Comparison of ENCODE assay signal across 8 cellular contexts in the genomic region with DNA sequence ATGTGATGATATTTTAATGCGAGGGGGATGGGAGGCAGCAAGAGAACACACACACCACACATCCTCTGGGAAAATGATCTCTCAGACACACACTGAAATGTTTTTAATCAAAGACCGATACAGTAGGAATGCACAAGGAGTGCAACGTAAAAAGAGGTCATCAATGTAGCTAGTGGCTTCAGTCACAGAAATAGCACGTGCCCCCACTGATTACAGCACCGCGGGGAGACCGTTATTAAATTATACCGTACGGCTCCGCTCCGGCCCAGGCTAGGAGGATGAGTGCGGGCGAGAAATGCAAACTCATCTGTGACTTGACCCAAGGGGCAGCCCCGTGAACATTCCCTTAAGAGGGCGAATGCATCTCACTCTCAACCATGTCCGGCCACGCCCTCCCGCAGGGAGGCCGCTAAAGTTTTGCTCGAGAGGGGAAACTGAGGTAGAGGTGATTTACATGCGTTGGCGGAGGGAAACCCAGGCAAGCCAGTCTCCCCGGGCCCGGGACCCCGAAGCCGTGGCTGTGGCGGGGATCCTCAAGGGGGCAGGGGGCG. TPM values are rescaled to one million over a fixed set of nuclear protein-coding genes. Genes with fewer than 3 reads are reported as not detected.
DNase-seq lines count a peak whose midpoint lies in the region; ATAC-seq and TF ChIP-seq lines count a peak whose summit lies in the region.

No MANE protein-coding gene starts in this region.

- TF ChIP-seq CTCF in 22Rv1 (IDR thresholded peaks at IDR 0.05) (no peak), RWPE1 (conservative IDR thresholded peaks at IDR 0.05; ENCODE audit: low read depth) (no peak), astrocyte of the spinal cord (IDR thresholded peaks at IDR 0.05; ENCODE audit: low read depth, low read length) (no peak), smooth muscle cell (IDR thresholded peaks at IDR 0.05; ENCODE audit: borderline replicate concordance, insufficient read depth, poor library complexity, severe bottlenecking) (no peak)

- no peaks in the 10 kb centered on the region for H3F3A ChIP-seq in smooth muscle cell (ENCODE audit: low read depth)

- H3K27ac ChIP-seq in 22Rv1: peak overlapping the region; percentile 92
- peak overlapping the region; percentile 85 for H3K27ac ChIP-seq in RWPE1
- peak overlapping the region; percentile 81 for H3K27ac ChIP-seq in iPS-20b (ENCODE audit: low read length)
- H3K27ac ChIP-seq in smooth muscle cell (ENCODE audit: low read depth): peak overlapping the region; percentile 86

- H3K4me3 ChIP-seq in astrocyte of the spinal cord (ENCODE audit: low read depth, low read length): peak overlapping the region; percentile 77
- H3K4me3 ChIP-seq in iPS-20b (ENCODE audit: low read length): peak overlapping the region; percentile 83
- peak overlapping the region; percentile 88 for H3K4me3 ChIP-seq in smooth muscle cell

- H2AFZ ChIP-seq in smooth muscle cell (ENCODE audit: low read depth): no peak overlapping the region

- WGBS in smooth muscle cell (ENCODE audit: low lambda C conversion rate): under 1% methylated on average over 27 of the region's 28 CpGs

- CTCF ChIA-PET in RWPE1 (lab: Yijun Ruan, JAX): no interaction called here

- DNase-seq in RWPE1 (ENCODE audit: low spot score): peak; percentile 34
- peak; percentile 52 for DNase-seq in astrocyte of the spinal cord (ENCODE audit: low read depth, low spot score)
- no peak for DNase-seq in smooth muscle cell (lab: John Stamatoyannopoulos, UW; ENCODE audit: unreplicated experiment)
- DNase-seq in NCI-H1930 (lab: John Stamatoyannopoulos, UW): no peak

- in situ Hi-C loops in astrocyte of the spinal cord (cut with HindIII; ENCODE audit: low sequenced_read_pairs): no loop called here

- ATAC-seq in GM18502 (IDR thresholded peaks at IDR 0.05; ENCODE audit: poor library complexity, unreplicated experiment): peak; percentile 39
- ATAC-seq in HG02943 (IDR thresholded peaks at IDR 0.05; ENCODE audit: low read depth, unreplicated experiment): peak; percentile 37

- H3K27me3 ChIP-seq in iPS-20b (ENCODE audit: insufficient read depth, low read length) (no peaks in the 10 kb centered on the region), smooth muscle cell (ENCODE audit: low read depth) (no peaks in the 10 kb centered on the region)

- peaks cover 91% of the 10 kb centered on the region for H3K79me2 ChIP-seq in smooth muscle cell (ENCODE audit: low read depth)

- H3K4me1 ChIP-seq in iPS-20b (ENCODE audit: insufficient read depth, low read length) (peaks cover 14% of the 10 kb centered on the region; the same call in 1 of the 2 replicates), smooth muscle cell (ENCODE audit: low read depth) (peaks cover 30% of the 10 kb centered on the region)

- peaks cover 37% of the 10 kb centered on the region for H3K36me3 ChIP-seq in iPS-20b (ENCODE audit: insufficient read depth, low read depth, low read length)
- H3K36me3 ChIP-seq in smooth muscle cell (ENCODE audit: low read depth): no peaks in the 10 kb centered on the region

- peak overlapping the region; percentile 89 for H3K9ac ChIP-seq in iPS-20b (ENCODE audit: low read depth, low read length)
- peak overlapping the region; percentile 97 for H3K9ac ChIP-seq in smooth muscle cell (ENCODE audit: low read depth)

- POLR2A ChIA-PET in RWPE1 (lab: Yijun Ruan, JAX; ENCODE audit: low non-redundant PET): no interaction called here

- H3K4me2 ChIP-seq in smooth muscle cell: peak overlapping the region; percentile 94

- H4K20me1 ChIP-seq in smooth muscle cell (ENCODE audit: low read depth): peaks cover 52% of the 10 kb centered on the region

- H3K9me3 ChIP-seq in iPS-20b (ENCODE audit: insufficient read depth, low read depth, low read length): no peaks in the 10 kb centered on the region
- no peaks in the 10 kb centered on the region for H3K9me3 ChIP-seq in smooth muscle cell (replicated peaks; ENCODE audit: low read depth)

RNA-seq across cellular contexts. Expression of gene UBR4, which starts 0.6 kb away (rescaled TPM):
- total RNA-seq in smooth muscle cell: 98.9 and 142 TPM in 2 replicates
- polyA plus RNA-seq in smooth muscle cell: 62.7 and 110 TPM in 2 replicates

RNA-seq across cellular contexts. Expression of gene EMC1, which starts 41.8 kb away (rescaled TPM):
- 40.9 and 54.4 TPM in 2 replicates for total RNA-seq in smooth muscle cell
- 44.8 and 48.8 TPM in 2 replicates for polyA plus RNA-seq in smooth muscle cell

RNA-seq across cellular contexts. Expression of gene MRTO4, which starts 42.1 kb away (rescaled TPM):
- 14.7 and 16.8 TPM in 2 replicates for total RNA-seq in smooth muscle cell
- polyA plus RNA-seq in smooth muscle cell: 25.1 and 29.8 TPM in 2 replicates

Comparison
In these comparisons a context has a peak if more than half of its experiments do, and no peak if none do; other contexts are left out.
1. DNase-seq: peak in RWPE1 (single experiment) and astrocyte of the spinal cord (single experiment); none in smooth muscle cell (single experiment) and NCI-H1930 (0 of 2).
2. Peak in every context shown above with its lines, with median percentiles within 50 percentile points of each other: H3K27ac ChIP-seq and H3K4me3 ChIP-seq.